24 cellular contexts compared by ENCODE assay signal in the genomic region with DNA sequence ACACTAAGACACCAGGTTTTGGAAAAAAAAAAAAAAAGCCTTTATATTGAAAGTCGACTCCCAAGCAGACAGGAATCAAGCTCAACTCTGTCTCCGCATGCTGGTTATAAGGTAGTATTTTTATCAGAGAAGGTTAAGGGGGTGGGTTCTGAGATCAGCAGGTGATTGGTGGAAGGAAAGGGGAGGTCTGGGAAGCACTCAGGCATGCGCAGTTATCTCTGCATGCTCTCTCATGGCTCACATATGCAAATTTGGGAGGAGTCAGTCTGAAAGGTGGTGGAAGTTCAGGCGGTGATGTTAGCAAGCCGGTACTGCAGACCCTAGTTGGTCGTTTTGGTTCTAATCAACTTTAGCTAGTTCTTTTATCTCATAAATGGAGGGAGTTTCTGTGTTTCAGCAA.
DNase-seq lines count a peak whose midpoint lies in the region; ATAC-seq and TF ChIP-seq lines count a peak whose summit lies in the region.
"Had no signal": no experiment of that assay in that cellular context is flagged by ENCODE, and none has a peak within 500 bp of the region (broad histone marks: within the 10 kb centered on the region; RNA-seq: fewer than 3 reads in every experiment).

No MANE protein-coding gene starts in this region.

- no peaks in the 10 kb centered on the region for H3K4me1 Mint-ChIP-seq in T-helper 17 cell
- H3K4me1 Mint-ChIP-seq: memory B cell; stimulated activated naive B cell treated with anti-CD40 and anti-IgM and Interleukin-4, amounts not matched to agents 10 μg/mL and 1 μg/mL and 100 μg/mL, for 72 hours had no signal

- peaks cover 10% of the 10 kb centered on the region for H3K27me3 Mint-ChIP-seq in T-helper 17 cell
- H3K27me3 Mint-ChIP-seq: memory B cell had no signal

- H3K9me3 ChIP-seq in T-helper 17 cell (ENCODE audit: control insufficient read depth, low read length, poor library complexity, severe bottlenecking), result no peaks in the 10 kb centered on the region
- H3K9me3 ChIP-seq: BLaER1, esophagus muscularis mucosa, pancreas, upper lobe of left lung had no signal

- intact Hi-C loops in posterior cingulate gyrus (cut with DNase I), result no loop called here

- H3K4me3 ChIP-seq in GM12865 (ENCODE audit: low read depth, low read length), result no peak overlapping the region
- H3K4me3 ChIP-seq: BLaER1, esophagus muscularis mucosa, pancreas, skin epidermis, upper lobe of left lung had no signal

- peak overlapping the region; percentile 13 for H3K4me3 Mint-ChIP-seq in T-helper 17 cell
- H3K4me3 Mint-ChIP-seq: memory B cell; stimulated activated naive B cell treated with anti-CD40 and anti-IgM and Interleukin-4, amounts not matched to agents 10 μg/mL and 1 μg/mL and 100 μg/mL, for 72 hours had no signal

- no peaks in the 10 kb centered on the region for H3K36me3 Mint-ChIP-seq in T-helper 17 cell (ENCODE audit: low read depth)
- H3K36me3 Mint-ChIP-seq: activated naive CD4-positive, alpha-beta T cell treated with anti-CD3 and anti-CD28 coated beads, Interleukin-2, amount 50 U/mL, for 72 hours; memory B cell; stimulated activated naive B cell treated with anti-CD40 and anti-IgM and Interleukin-4, amounts not matched to agents 10 μg/mL and 1 μg/mL and 100 μg/mL, for 72 hours had no signal

- ATAC-seq in T-helper 17 cell (no peak), GM21381 (IDR thresholded peaks at IDR 0.05; ENCODE audit: unreplicated experiment) (no peak), HG03457 (IDR thresholded peaks at IDR 0.05; ENCODE audit: unreplicated experiment) (no peak)
- ATAC-seq: activated naive CD4-positive, alpha-beta T cell treated with anti-CD3 and anti-CD28 coated beads, Interleukin-2, amount 50 U/mL, for 72 hours; left lobe of liver; pancreas; stimulated activated naive B cell treated with anti-CD40 and anti-IgM and Interleukin-4, amounts not matched to agents 10 μg/mL and 1 μg/mL and 100 μg/mL, for 72 hours had no signal

- DNase-seq in GM12865 (ENCODE audit: low read depth), result peak; percentile 9
- peak; percentile 95 for DNase-seq in NAMALWA (ENCODE audit: low spot score)
- no peak for DNase-seq in T-helper 17 cell
- DNase-seq in iPS-NIHi7 (ENCODE audit: extremely low spot score), result peak; percentile 22
- DNase-seq in posterior cingulate gyrus, result no peak
- no peak for DNase-seq in A172 (ENCODE audit: low spot score)
- DNase-seq: activated T-cell treated with anti-CD3 and anti-CD28 coated beads for 4 hours; foreskin fibroblast; KBM-7; NCI-H2107; NCI-H82; pancreas; retina; stimulated activated naive B cell treated with anti-CD40 and anti-IgM and Interleukin-4, amounts not matched to agents 10 μg/mL and 1 μg/mL and 100 μg/mL, for 72 hours; substantia nigra; upper lobe of left lung had no signal

- H3K27ac Mint-ChIP-seq in T-helper 17 cell, result no peak overlapping the region
- H3K27ac Mint-ChIP-seq: activated naive CD4-positive, alpha-beta T cell treated with anti-CD3 and anti-CD28 coated beads, Interleukin-2, amount 50 U/mL, for 72 hours; memory B cell; stimulated activated naive B cell treated with anti-CD40 and anti-IgM and Interleukin-4, amounts not matched to agents 10 μg/mL and 1 μg/mL and 100 μg/mL, for 72 hours had no signal

- no peak for TF ChIP-seq CTCF in GM12865 (IDR thresholded peaks at IDR 0.05; ENCODE audit: insufficient read depth, low read depth, low read length, missing control alignments)

Comparison
In these comparisons a context has a peak if more than half of its experiments do, and no peak if none do; other contexts are left out.
1. DNase-seq: peak in GM12865 (single experiment), NAMALWA (single experiment) and iPS-NIHi7 (single experiment); none in T-helper 17 cell (0 of 3), posterior cingulate gyrus (0 of 10) and A172 (single experiment).